ENCODE assay signal across 9 cellular contexts in genomic region chr10:109852718-109853037, GRCh38.
DNase-seq lines count a peak whose midpoint lies in the region; ATAC-seq, FAIRE-seq and TF ChIP-seq lines count a peak whose summit lies in the region.
"Had no signal": no experiment of that assay in that cellular context is flagged by ENCODE, and none has a peak within 500 bp of the region (broad histone marks: within the 10 kb centered on the region; RNA-seq: fewer than 3 reads in every experiment).

No MANE protein-coding gene starts in this region.

- in situ Hi-C loops in HepG2 (cut with HindIII; ENCODE audit: extremely low pct_ligation_motif_present, low pct_unique_long_range_greater_than_20kb): no loop called here
- in situ Hi-C loops in Panc1 (cut with HindIII; ENCODE audit: low pct_unique_long_range_greater_than_20kb, low sequenced_read_pairs): no loop called here

- TF ChIP-seq EP300 in HepG2 (IDR thresholded peaks at IDR 0.05; ENCODE audit: low read depth in 2 of 2, low read length in 2 of 2): no peak
- TF ChIP-seq EP300 in HepG2 (CRISPR knock-in tag; IDR thresholded peaks at IDR 0.05; ENCODE audit: borderline replicate concordance): no peak

- H3K27ac ChIP-seq in HepG2 (ENCODE audit: extremely low read length, insufficient read depth, low read length) (no peak overlapping the region), right lobe of liver (no peak overlapping the region), Panc1 (ENCODE audit: low read length) (no peak overlapping the region)

- H2AFZ ChIP-seq in HepG2 (ENCODE audit: low read length): no peak overlapping the region

- H3K36me3 ChIP-seq in HepG2 (replicated peaks in 1 of 2; ENCODE audit: control insufficient read depth in 1 of 2, insufficient read depth in 2 of 2, low read length in 2 of 2) (no peaks in the 10 kb centered on the region), right lobe of liver (no peaks in the 10 kb centered on the region), Panc1 (ENCODE audit: control insufficient read depth, insufficient read depth, low read length) (no peaks in the 10 kb centered on the region), mucosa of descending colon (ENCODE audit: low read depth) (no peaks in the 10 kb centered on the region)

- H3K27me3 ChIP-seq in HepG2 (ENCODE audit: control insufficient read depth in 1 of 2, insufficient read depth in 2 of 2, low read length in 2 of 2): peaks cover 0 to 4% of the 10 kb centered on the region in 2 experiments; a peak in 1 of 5 replicates
- no peaks in the 10 kb centered on the region for H3K27me3 ChIP-seq in right lobe of liver
- peaks cover 2% of the 10 kb centered on the region for H3K27me3 ChIP-seq in Panc1 (ENCODE audit: control insufficient read depth, insufficient read depth, low read length)

- no TSS peak for BruUV-seq in HepG2 (replicated peaks; lab: Mats Ljungman, UMichigan)
- no TSS peak for BruUV-seq in Panc1 (replicated peaks; lab: Mats Ljungman, UMichigan)

- TF ChIP-seq POLR2A in HepG2 (IDR thresholded peaks at IDR 0.05; ENCODE audit: insufficient read depth in 1 of 2, low read depth in 2 of 2, low read length in 2 of 2): no peak
- no peak for TF ChIP-seq POLR2A in right lobe of liver (IDR thresholded peaks at IDR 0.05)

- no peak for TF ChIP-seq RAD21 in HepG2 (CRISPR knock-in tag; IDR thresholded peaks at IDR 0.05)

- H3K4me1 ChIP-seq in HepG2 (ENCODE audit: insufficient read depth, low read length) (no peaks in the 10 kb centered on the region), right lobe of liver (no peaks in the 10 kb centered on the region), Panc1 (ENCODE audit: control insufficient read depth, insufficient read depth, low read length) (no peaks in the 10 kb centered on the region), mucosa of descending colon (ENCODE audit: low read depth) (no peaks in the 10 kb centered on the region)

- no peak overlapping the region for H3K4me3 ChIP-seq in HepG2 (replicated peaks in 1 of 3; ENCODE audit: insufficient read depth in 1 of 3, low read depth in 2 of 3, low read length in 3 of 3)
- H3K4me3 ChIP-seq in right lobe of liver: no peak overlapping the region
- H3K4me3 ChIP-seq in Panc1 (ENCODE audit: low read depth in 2 of 2, low read length in 2 of 2): no peak overlapping the region
- H3K4me3 ChIP-seq in mucosa of descending colon: no peak overlapping the region

- intact Hi-C loops in HepG2 (cut with micrococcal nuclease; ENCODE audit: unreplicated experiment) (loop anchor here (2.0 to 5.0 kb wide), 2 partner anchors 78 to 440 kb away; no protein-coding TSS in a partner anchor), right lobe of liver (cut with DNase I) (no loop called here), Panc1 (cut with micrococcal nuclease; ENCODE audit: unreplicated experiment) (no loop called here), mucosa of descending colon (cut with DNase I, micrococcal nuclease) (no loop called here)

- H3K4me2 ChIP-seq in HepG2 (ENCODE audit: low read depth, low read length): no peak overlapping the region

- POLR2A ChIA-PET in HepG2 (lab: Yijun Ruan, JAX) (no interaction called here), Panc1 (lab: Charles Lee) (no interaction called here)

- no peak for DNase-seq in HepG2 (ENCODE audit: low spot score)
- DNase-seq in right lobe of liver: no peak
- DNase-seq in Panc1 (ENCODE audit: low read depth, low spot score): no peak
- DNase-seq in DMS79 (lab: John Stamatoyannopoulos, UW): no peak
- DNase-seq in NCI-H526 treated with DMSO at 0.1 percent for 48 hours (lab: John Stamatoyannopoulos, UW): no peak
- no peak for DNase-seq in HTR-8/SVneo (ENCODE audit: insufficient read length, low spot score)
- DNase-seq in mucosa of descending colon: no peak

- no peak overlapping the region for H3K9ac ChIP-seq in HepG2 (ENCODE audit: insufficient read depth, low read depth, low read length)

- TF ChIP-seq CTCF in HepG2 (CRISPR knock-in tag; IDR thresholded peaks at IDR 0.05) (no peak), right lobe of liver (IDR thresholded peaks at IDR 0.05) (no peak), Panc1 (IDR thresholded peaks at IDR 0.05) (peak; percentile 66), mucosa of descending colon (IDR thresholded peaks at IDR 0.05) (no peak)

- H3K9me3 ChIP-seq in HepG2 (ENCODE audit: low read length): no peaks in the 10 kb centered on the region
- H3K9me3 ChIP-seq in right lobe of liver: no peaks in the 10 kb centered on the region
- no peaks in the 10 kb centered on the region for H3K9me3 ChIP-seq in Panc1 (ENCODE audit: control insufficient read depth, insufficient read depth, low read depth, low read length)
- H3K9me3 ChIP-seq in mucosa of descending colon: no peaks in the 10 kb centered on the region

- no peaks in the 10 kb centered on the region for H4K20me1 ChIP-seq in HepG2 (ENCODE audit: insufficient read depth, low read length)

- CTCF ChIA-PET in HepG2 (lab: Yijun Ruan, JAX; ENCODE audit: low intra/inter-chr PET ratio, low total read pairs): no interaction called here
- CTCF ChIA-PET in Panc1 (lab: Charles Lee): no interaction called here

- WGBS in HepG2 (ENCODE audit: low lambda C conversion rate): 2% methylated on average over 4 of the region's 4 CpGs
- WGBS in right lobe of liver (ENCODE audit: insufficient coverage, low coverage, low lambda C conversion rate, missing lambda C conversion rate): 19% methylated on average over 4 of the region's 4 CpGs

- no peaks in the 10 kb centered on the region for H3K79me2 ChIP-seq in HepG2 (ENCODE audit: insufficient read depth, low read length)

- FAIRE-seq in HepG2 (lab: Jason Lieb, UNC) (no peak), HTR-8/SVneo (lab: Jason Lieb, UNC) (no peak)
- FAIRE-seq: kidney had no signal

- peak; percentile 25 for ATAC-seq in HepG2
- ATAC-seq in right lobe of liver: no peak
- peak; percentile 17 for ATAC-seq in HG02798 (IDR thresholded peaks at IDR 0.05; ENCODE audit: poor library complexity, unreplicated experiment)
- ATAC-seq in Panc1: peak; percentile 64
- ATAC-seq in mucosa of descending colon: no peak

TF ChIP-seq in HepG2, 621 proteins besides CTCF, POLR2A, EP300 and RAD21:
- no peak for TF ChIP-seq ERF (CRISPR knock-in tag; IDR thresholded peaks at IDR 0.05)
- TF ChIP-seq ZNF138 (CRISPR knock-in tag; IDR thresholded peaks at IDR 0.05; ENCODE audit: low read depth): 0 out of 2 replicates have a peak, but pooled peaks have one; percentile 4

Comparison
In these comparisons a context has a peak if more than half of its experiments do, and no peak if none do; other contexts are left out.
1. ATAC-seq: peak in HepG2 (single experiment), HG02798 (single experiment) and Panc1 (single experiment); none in right lobe of liver (0 of 4) and mucosa of descending colon (single experiment).